1 cellular context compared by ENCODE assay signal in the genomic region with DNA sequence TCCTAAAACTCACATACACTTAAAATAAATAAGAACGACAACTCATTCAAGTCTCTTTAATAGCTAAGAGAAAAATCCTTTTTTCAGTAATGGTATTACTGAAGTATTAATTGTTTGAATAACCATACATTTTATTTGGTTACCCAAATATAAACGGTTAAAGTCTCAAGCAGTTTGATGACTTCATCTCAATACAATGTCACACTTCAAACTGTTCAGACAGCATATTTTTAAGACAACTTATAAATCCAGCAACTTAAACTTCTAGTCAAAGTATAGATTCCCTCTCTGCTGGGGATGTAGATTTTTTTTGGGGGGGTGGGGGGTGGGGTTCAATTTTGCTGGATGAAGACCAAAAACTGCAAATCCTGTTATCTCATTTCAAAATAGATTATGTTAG.
TF ChIP-seq lines count a peak whose summit lies in the region.

No MANE protein-coding gene starts in this region.

TF ChIP-seq in IMR-90, 13 proteins besides CTCF, POLR2A, EP300 and RAD21:
- no peak for TF ChIP-seq USF2 (IDR thresholded peaks at IDR 0.05; ENCODE audit: low read depth, low read length)
- no peak for TF ChIP-seq RCOR1 (IDR thresholded peaks at IDR 0.05; ENCODE audit: insufficient replicate concordance, low read length)
- no peak for TF ChIP-seq RFX5 (IDR thresholded peaks at IDR 0.05; ENCODE audit: low read depth, low read length)
- TF ChIP-seq, protein P1, sequence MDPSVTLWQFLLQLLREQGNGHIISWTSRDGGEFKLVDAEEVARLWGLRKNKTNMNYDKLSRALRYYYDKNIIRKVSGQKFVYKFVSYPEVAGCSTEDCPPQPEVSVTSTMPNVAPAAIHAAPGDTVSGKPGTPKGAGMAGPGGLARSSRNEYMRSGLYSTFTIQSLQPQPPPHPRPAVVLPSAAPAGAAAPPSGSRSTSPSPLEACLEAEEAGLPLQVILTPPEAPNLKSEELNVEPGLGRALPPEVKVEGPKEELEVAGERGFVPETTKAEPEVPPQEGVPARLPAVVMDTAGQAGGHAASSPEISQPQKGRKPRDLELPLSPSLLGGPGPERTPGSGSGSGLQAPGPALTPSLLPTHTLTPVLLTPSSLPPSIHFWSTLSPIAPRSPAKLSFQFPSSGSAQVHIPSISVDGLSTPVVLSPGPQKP (IDR thresholded peaks at IDR 0.05; ENCODE audit: borderline replicate concordance, low read depth, low read length): no peak
